8 cellular contexts compared by ENCODE assay signal in genomic region chr7:66629659-66630058, GRCh38. TPM values are rescaled to one million over a fixed set of nuclear protein-coding genes. Genes with fewer than 3 reads are reported as not detected.
DNase-seq lines count a peak whose midpoint lies in the region; ATAC-seq and TF ChIP-seq lines count a peak whose summit lies in the region.

No MANE protein-coding gene starts in this region.

- H3K9me3 Mint-ChIP-seq in activated B cell treated with CpG ODN at 0.5 μM for 24 hours = no peaks in the 10 kb centered on the region
- H3K9me3 Mint-ChIP-seq in glutamatergic neuron (ENCODE audit: unreplicated experiment) = no peaks in the 10 kb centered on the region

- 0 out of 2 replicates have a peak overlapping the region, but pooled peaks have one; percentile 10 for H2AFZ ChIP-seq in GM23248

- POLR2A ChIA-PET in activated B cell treated with CpG ODN at 0.5 μM for 24 hours (lab: Charles Lee) = interaction anchor here (1.1 to 3.8 kb wide), 4 partner anchors 12 to 216 kb away, joined by 4 to 32 read pairs (median 6); no protein-coding TSS in a partner anchor

- DNase-seq in GM23248 (no peak), activated B cell treated with CpG ODN at 0.5 μM for 24 hours (no peak), glutamatergic neuron (no peak), inferior parietal cortex (ENCODE audit: extremely low spot score) (no peak), middle frontal gyrus (ENCODE audit: extremely low spot score, low spot score) (no peak), kidney glomerular epithelial cell (lab: John Stamatoyannopoulos, UW) (no peak)

- peaks cover 29% of the 10 kb centered on the region for H3K4me1 ChIP-seq in GM23248 (ENCODE audit: insufficient read depth)
- H3K4me1 ChIP-seq in skeletal muscle tissue (ENCODE audit: control insufficient read depth in 3 of 3, insufficient read depth in 3 of 3, low read length in 3 of 3) = peaks cover 14 to 15% (median 15%) of the 10 kb centered on the region in 3 donors

- peak overlapping the region; percentile 68 for H3K27ac Mint-ChIP-seq in activated B cell treated with CpG ODN at 0.5 μM for 24 hours
- peak overlapping the region; percentile 46 for H3K27ac Mint-ChIP-seq in glutamatergic neuron (ENCODE audit: unreplicated experiment)

- H3K9ac ChIP-seq in GM23248 (peak overlapping the region; percentile 82), skeletal muscle tissue (ENCODE audit: low read depth in 1 of 3, low read length in 3 of 3) (peak overlapping the region; percentile 40 to 70 (median 60))

- H3K27me3 Mint-ChIP-seq in activated B cell treated with CpG ODN at 0.5 μM for 24 hours (no peaks in the 10 kb centered on the region), glutamatergic neuron (ENCODE audit: unreplicated experiment) (peaks cover 8% of the 10 kb centered on the region)

- CTCF ChIA-PET in activated B cell treated with CpG ODN at 0.5 μM for 24 hours (lab: Charles Lee) = no interaction called here

- H3K9me3 ChIP-seq in GM23248 (ENCODE audit: low read depth) (no peaks in the 10 kb centered on the region), skeletal muscle tissue (ENCODE audit: control insufficient read depth in 3 of 3, low read length in 3 of 3) (no peaks in the 10 kb centered on the region)

- H3K4me1 Mint-ChIP-seq in activated B cell treated with CpG ODN at 0.5 μM for 24 hours (peaks cover 50% of the 10 kb centered on the region), glutamatergic neuron (ENCODE audit: low read depth, unreplicated experiment) (peaks cover 16% of the 10 kb centered on the region)

- no peak for ATAC-seq in activated B cell treated with CpG ODN at 0.5 μM for 24 hours (ENCODE audit: low read depth)
- ATAC-seq in HG03139 (IDR thresholded peaks at IDR 0.05; ENCODE audit: unreplicated experiment) = no peak

- H3K27ac ChIP-seq in GM23248 (peak overlapping the region; percentile 70; the same call in 1 of the 2 replicates), skeletal muscle tissue (ENCODE audit: low read depth, low read length) (peak overlapping the region; percentile 93)

- peak overlapping the region; percentile 73 for H3K4me3 ChIP-seq in GM23248
- peak overlapping the region; percentile 66 to 77 (median 77) for H3K4me3 ChIP-seq in skeletal muscle tissue (ENCODE audit: low read length in 3 of 3)

- TF ChIP-seq CTCF in activated B cell treated with CpG ODN at 0.5 μM for 24 hours (IDR thresholded peaks at IDR 0.05) (no peak), glutamatergic neuron (IDR thresholded peaks at IDR 0.05; ENCODE audit: partially characterized antibody, unreplicated experiment) (no peak)

- H3K4me2 ChIP-seq in GM23248 (ENCODE audit: unreplicated experiment) = peak overlapping the region; percentile 72

- H3K36me3 Mint-ChIP-seq in activated B cell treated with CpG ODN at 0.5 μM for 24 hours (ENCODE audit: low read depth) (peaks cover 15% of the 10 kb centered on the region), glutamatergic neuron (ENCODE audit: unreplicated experiment) (peaks cover 6% of the 10 kb centered on the region)

- no peaks in the 10 kb centered on the region for H3K9me2 ChIP-seq in GM23248 (ENCODE audit: insufficient read depth)

- peaks cover 32% of the 10 kb centered on the region for H3K79me2 ChIP-seq in GM23248 (ENCODE audit: insufficient read depth)

- peaks cover 29% of the 10 kb centered on the region; the same call in 1 of the 2 replicates for H3F3A ChIP-seq in GM23248 (ENCODE audit: insufficient read depth)

- H3K27me3 ChIP-seq in GM23248 (replicated peaks; ENCODE audit: insufficient read depth) (no peaks in the 10 kb centered on the region), skeletal muscle tissue (ENCODE audit: control insufficient read depth in 3 of 3, insufficient read depth in 3 of 3, low read length in 3 of 3) (no peaks in the 10 kb centered on the region)

- H3K4me3 Mint-ChIP-seq in activated B cell treated with CpG ODN at 0.5 μM for 24 hours = peak overlapping the region; percentile 70
- peak overlapping the region; percentile 85 for H3K4me3 Mint-ChIP-seq in glutamatergic neuron (ENCODE audit: unreplicated experiment)

- intact Hi-C loops in activated B cell treated with CpG ODN at 0.5 μM for 24 hours (cut with micrococcal nuclease) = loop anchor here (2.0 kb wide), 2 partner anchors 73 to 291 kb away; partner anchors contain the start of gene TMEM248

- no peaks in the 10 kb centered on the region for H4K20me1 ChIP-seq in GM23248 (ENCODE audit: insufficient read depth)

- WGBS in GM23248 (ENCODE audit: low coverage in 1 of 2, low lambda C conversion rate in 2 of 2, missing lambda C conversion rate in 2 of 2), 2 experiments = 43 to 48% methylated on average over 5 of the region's 5 CpGs

- in situ Hi-C loops in GM23248 (cut with MboI) = no loop called here

- H3K36me3 ChIP-seq in GM23248 (ENCODE audit: low read depth) (no peaks in the 10 kb centered on the region), skeletal muscle tissue (ENCODE audit: control insufficient read depth in 3 of 3, insufficient read depth in 3 of 3, low read length in 3 of 3) (peaks cover 6 to 7% (median 6%) of the 10 kb centered on the region in 3 donors)

RNA-seq across cellular contexts. Expression of gene KCTD7, which starts 1.0 kb away (rescaled TPM):
- 11.6 and 14.9 TPM in 2 replicates for total RNA-seq in GM23248 (2014; rRNA removed; shearing (Covaris generic))
- polyA plus RNA-seq in GM23248 (2016; fragmentation: Nextera tagmentation; extraction: Ambion mirVana) = 4.9 and 5.0 TPM in 2 replicates
- total RNA-seq in activated B cell treated with CpG ODN at 0.5 μM for 24 hours (12.8 and 13.2 TPM in 2 replicates), glutamatergic neuron (ENCODE audit: unreplicated experiment) (48.5 TPM), skeletal muscle tissue (9.4 TPM)
